8 cellular contexts compared by ENCODE assay signal in the genomic region with DNA sequence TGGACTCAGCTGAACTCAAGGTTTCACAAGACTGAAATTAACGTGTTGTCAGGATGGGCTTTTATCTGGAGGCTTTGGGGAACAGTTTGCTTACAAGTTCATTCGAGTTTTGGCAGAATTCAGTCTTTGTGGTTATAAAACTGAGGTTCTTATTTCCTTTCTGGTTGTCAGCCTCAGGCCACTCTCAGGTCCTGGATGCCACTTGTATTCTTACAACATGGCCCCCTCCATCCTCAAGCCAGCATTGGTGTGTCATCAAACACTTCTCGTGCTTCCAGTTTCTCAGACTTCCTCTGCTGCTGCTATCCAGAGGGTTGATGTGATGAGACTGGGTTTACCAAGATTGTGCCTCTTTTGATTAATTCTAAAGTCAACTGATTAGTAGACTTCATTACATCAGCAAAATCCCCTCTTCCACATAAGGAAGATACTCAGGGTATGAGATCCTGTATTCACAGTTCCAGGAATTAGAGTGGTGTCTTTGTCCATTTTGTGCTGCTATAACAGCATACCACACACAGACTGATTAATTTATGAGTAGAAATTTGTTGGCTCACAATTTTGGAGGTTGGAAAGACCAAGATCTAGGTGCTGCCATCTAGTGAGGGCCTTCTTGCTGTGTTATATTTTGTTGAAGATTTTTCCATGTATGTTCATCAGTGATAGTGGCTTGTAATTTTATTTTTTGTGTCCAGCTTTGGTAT. TPM values are rescaled to one million over a fixed set of nuclear protein-coding genes. Genes with fewer than 3 reads are reported as not detected.
DNase-seq lines count a peak whose midpoint lies in the region; ATAC-seq, FAIRE-seq and TF ChIP-seq lines count a peak whose summit lies in the region.

No MANE protein-coding gene starts in this region.

- WGBS in aorta, 2 donors = 61 to 66% methylated on average over 3 of the region's 3 CpGs

- H3K36me3 ChIP-seq in kidney (ENCODE audit: control insufficient read depth in 1 of 2, insufficient read depth in 2 of 2, low read length in 2 of 2) (no peaks in the 10 kb centered on the region), aorta (ENCODE audit: control insufficient read depth in 1 of 2, insufficient read depth in 2 of 2, low read length in 1 of 2) (no peaks in the 10 kb centered on the region)

- H3K4me1 ChIP-seq in kidney (ENCODE audit: control insufficient read depth in 1 of 2, insufficient read depth in 1 of 2, low read depth in 1 of 2, low read length in 2 of 2) (peaks cover 5 to 6% of the 10 kb centered on the region in 2 donors), aorta (ENCODE audit: control insufficient read depth in 1 of 2, insufficient read depth in 2 of 2, low read length in 2 of 2) (peaks cover 4 to 6% of the 10 kb centered on the region in 2 donors)

- no peaks in the 10 kb centered on the region for H3K27me3 Mint-ChIP-seq in activated CD4-positive, alpha-beta T cell treated with anti-CD3 and anti-CD28 coated beads, Interleukin-2, amount 10 ng/mL, durations not matched to agents 24 days and 14 days
- no peaks in the 10 kb centered on the region for H3K27me3 Mint-ChIP-seq in immature natural killer cell (ENCODE audit: low read depth in 3 of 3)

- FAIRE-seq in RCC 7860 (lab: Jason Lieb, UNC) (no peak), kidney (lab: Jason Lieb, UNC) (no peak)

- no peak overlapping the region for H3K9ac ChIP-seq in kidney (ENCODE audit: low read length in 2 of 2)

- H3K4me3 ChIP-seq in kidney (ENCODE audit: low read length in 2 of 2) (no peak overlapping the region), aorta (ENCODE audit: low read length in 2 of 2) (no peak overlapping the region)

- H3K27ac Mint-ChIP-seq in activated CD4-positive, alpha-beta T cell treated with anti-CD3 and anti-CD28 coated beads, Interleukin-2, amount 10 ng/mL, durations not matched to agents 24 days and 14 days = peak overlapping the region; percentile 34
- peak overlapping the region; percentile 19 to 88 (median 83) for H3K27ac Mint-ChIP-seq in immature natural killer cell

- TF ChIP-seq CTCF in kidney (IDR thresholded peaks at IDR 0.05; ENCODE audit: borderline replicate concordance, extremely low read depth, insufficient read depth) = no peak

- H3K9me3 Mint-ChIP-seq in activated CD4-positive, alpha-beta T cell treated with anti-CD3 and anti-CD28 coated beads, Interleukin-2, amount 10 ng/mL, durations not matched to agents 24 days and 14 days = no peaks in the 10 kb centered on the region
- peaks cover 0 to 2% (median 0%) of the 10 kb centered on the region in 6 donors for H3K9me3 Mint-ChIP-seq in immature natural killer cell

- ATAC-seq in HG03571 (IDR thresholded peaks at IDR 0.05; ENCODE audit: unreplicated experiment) = peak; percentile 43
- no peak for ATAC-seq in aorta (ENCODE audit: low FRiP score)

- no peaks in the 10 kb centered on the region for H3K27me3 ChIP-seq in aorta (ENCODE audit: control insufficient read depth in 1 of 2, insufficient read depth in 2 of 2, low read length in 1 of 2)

- peak overlapping the region; percentile 18 for H3K4me3 Mint-ChIP-seq in activated CD4-positive, alpha-beta T cell treated with anti-CD3 and anti-CD28 coated beads, Interleukin-2, amount 10 ng/mL, durations not matched to agents 24 days and 14 days
- H3K4me3 Mint-ChIP-seq in immature natural killer cell = peak overlapping the region; percentile 23 to 68 (median 62)

- no peaks in the 10 kb centered on the region for H3K9me3 ChIP-seq in kidney (ENCODE audit: control insufficient read depth in 1 of 2, low read length in 2 of 2)
- no peaks in the 10 kb centered on the region for H3K9me3 ChIP-seq in aorta (ENCODE audit: control insufficient read depth, low read length)

- intact Hi-C loops in activated CD4-positive, alpha-beta T cell treated with anti-CD3 and anti-CD28 coated beads, Interleukin-2, amount 10 ng/mL, durations not matched to agents 24 days and 14 days (cut with micrococcal nuclease) = loop anchor here (1.0 to 5.0 kb wide), 3 partner anchors 9 to 65 kb away; a partner anchor contains a TSS
- intact Hi-C loops in kidney (cut with DNase I) (no loop called here), aorta (cut with DNase I) (loop anchor here in 1 of 2 donors (10.0 kb wide), 1 partner anchor 47 kb away; no protein-coding TSS in a partner anchor)

- DNase-seq in SKM-1 treated with dmso at 0.1 percent for 144 hours (lab: John Stamatoyannopoulos, UW; ENCODE audit: unreplicated experiment) = peak; percentile 30
- DNase-seq in SKM-1 (lab: John Stamatoyannopoulos, UW; ENCODE audit: unreplicated experiment) = no peak
- peak; percentile 74 for DNase-seq in activated CD4-positive, alpha-beta T cell treated with anti-CD3 and anti-CD28 coated beads, Interleukin-2, amount 10 ng/mL, durations not matched to agents 24 days and 14 days
- peak; percentile 38 to 49 (median 47) for DNase-seq in immature natural killer cell
- DNase-seq in RCC 7860 (ENCODE audit: low spot score) = no peak
- DNase-seq in kidney = no peak
- DNase-seq in aorta = no peak

- H3K4me1 Mint-ChIP-seq in activated CD4-positive, alpha-beta T cell treated with anti-CD3 and anti-CD28 coated beads, Interleukin-2, amount 10 ng/mL, durations not matched to agents 24 days and 14 days = peaks cover 33% of the 10 kb centered on the region
- H3K4me1 Mint-ChIP-seq in immature natural killer cell = peaks cover 46 to 75% of the 10 kb centered on the region in 2 donors

- no peak overlapping the region for H3K27ac ChIP-seq in kidney (ENCODE audit: low read depth in 2 of 2, low read length in 2 of 2)
- H3K27ac ChIP-seq in aorta (ENCODE audit: low read depth in 1 of 2, low read length in 2 of 2) = no peak overlapping the region

- H3K36me3 Mint-ChIP-seq in activated CD4-positive, alpha-beta T cell treated with anti-CD3 and anti-CD28 coated beads, Interleukin-2, amount 10 ng/mL, durations not matched to agents 24 days and 14 days (ENCODE audit: low read depth) = peaks cover 7% of the 10 kb centered on the region
- H3K36me3 Mint-ChIP-seq in immature natural killer cell = no peaks in the 10 kb centered on the region

RNA-seq across cellular contexts. Expression of a gene that starts 10.9 kb away (rescaled TPM):
- 54.7 and 56.4 TPM in 2 replicates for total RNA-seq in activated CD4-positive, alpha-beta T cell treated with anti-CD3 and anti-CD28 coated beads, Interleukin-2, amount 10 ng/mL, durations not matched to agents 24 days and 14 days
- polyA plus RNA-seq in immature natural killer cell (10 to 100 TPM in 1 of 3 donors, 1 to 10 TPM in 2; 4.5 to 26.3 (median 7.2) TPM), kidney (ENCODE audit: insufficient read depth, low read depth, low replicate concordance) (11.6 TPM), aorta (10 to 100 TPM; 15.4 to 18.2 TPM)
- total RNA-seq in kidney (52.0 TPM), aorta (100 to 1,000 TPM in 1 of 2 donors, 10 to 100 TPM in 1; 76.1 to 104 TPM)

RNA-seq across cellular contexts. Expression of a gene that starts 52.3 kb away (rescaled TPM):
- total RNA-seq in activated CD4-positive, alpha-beta T cell treated with anti-CD3 and anti-CD28 coated beads, Interleukin-2, amount 10 ng/mL, durations not matched to agents 24 days and 14 days = 53.2 and 56.8 TPM in 2 replicates
- polyA plus RNA-seq in immature natural killer cell (100 to 1,000 TPM; 103 to 144 (median 141) TPM), kidney (ENCODE audit: insufficient read depth, low read depth, low replicate concordance) (11.9 TPM), aorta (10 to 100 TPM; 25.4 to 26.4 TPM)
- total RNA-seq in kidney (53.7 TPM), aorta (10 to 100 TPM; 55.0 to 58.6 TPM)

Comparison
In these comparisons a context has a peak if more than half of its experiments do, and no peak if none do; other contexts are left out.
1. DNase-seq: peak in SKM-1 treated with dmso at 0.1 percent for 144 hours (single experiment), activated CD4-positive, alpha-beta T cell treated with anti-CD3 and anti-CD28 coated beads, Interleukin-2, amount 10 ng/mL, durations not matched to agents 24 days and 14 days (single experiment) and immature natural killer cell (3 of 3); none in SKM-1 (single experiment), RCC 7860 (single experiment), kidney (single experiment) and aorta (0 of 2).